8 cellular contexts compared by ENCODE assay signal in the genomic region with DNA sequence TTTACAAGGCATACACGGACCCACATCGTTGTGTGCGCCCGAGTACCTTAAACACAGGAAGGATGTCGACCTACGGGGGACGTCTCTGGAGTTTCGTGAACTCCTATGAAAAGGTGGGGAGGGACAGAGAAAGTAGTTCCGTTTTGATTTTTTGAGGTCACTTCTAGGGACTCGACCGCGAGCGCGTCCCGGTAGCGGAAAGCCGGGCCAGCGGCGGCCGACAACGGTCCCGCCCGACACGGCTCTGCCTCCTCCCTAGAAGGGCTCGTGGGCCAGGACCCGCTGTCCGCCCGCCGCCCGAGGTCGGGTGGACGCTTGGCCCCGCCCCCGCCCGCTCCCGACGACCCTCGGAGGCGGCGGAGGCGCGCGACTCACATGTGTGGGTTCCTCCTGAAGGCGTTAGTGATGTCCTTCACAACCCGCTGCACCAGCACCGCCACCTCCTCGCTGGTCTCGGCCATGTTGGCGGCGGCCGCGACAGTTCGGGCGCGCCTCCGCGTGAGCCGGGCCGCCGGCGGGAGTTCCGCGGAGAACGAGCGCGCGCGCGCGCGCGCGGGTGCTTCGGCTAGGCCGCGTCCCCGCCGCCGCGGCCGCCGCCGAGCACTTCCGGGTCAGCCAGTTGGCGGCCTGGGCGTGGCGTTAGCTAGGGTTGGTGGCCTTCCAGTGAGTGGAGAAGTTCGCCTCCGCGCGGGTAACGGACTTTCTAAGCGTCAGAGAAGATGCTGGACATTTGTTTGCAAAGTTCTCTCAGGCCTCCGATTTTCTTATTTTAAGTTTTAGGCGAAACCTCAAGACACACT. TPM values are rescaled to one million over a fixed set of nuclear protein-coding genes. Genes with fewer than 3 reads are reported as not detected.
DNase-seq lines count a peak whose midpoint lies in the region; ATAC-seq, FAIRE-seq and TF ChIP-seq lines count a peak whose summit lies in the region.

A gene with protein sequence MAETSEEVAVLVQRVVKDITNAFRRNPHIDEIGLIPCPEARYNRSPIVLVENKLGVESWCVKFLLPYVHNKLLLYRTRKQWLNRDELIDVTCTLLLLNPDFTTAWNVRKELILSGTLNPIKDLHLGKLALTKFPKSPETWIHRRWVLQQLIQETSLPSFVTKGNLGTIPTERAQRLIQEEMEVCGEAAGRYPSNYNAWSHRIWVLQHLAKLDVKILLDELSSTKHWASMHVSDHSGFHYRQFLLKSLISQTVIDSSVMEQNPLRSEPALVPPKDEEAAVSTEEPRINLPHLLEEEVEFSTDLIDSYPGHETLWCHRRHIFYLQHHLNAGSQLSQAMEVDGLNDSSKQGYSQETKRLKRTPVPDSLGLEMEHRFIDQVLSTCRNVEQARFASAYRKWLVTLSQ (minus strand): TSS at position 534 of the 800 bp plus-strand sequence. CDS start 73 bp downstream, at position 461.

- H2AK5ac ChIP-seq in H1 (ENCODE audit: low read depth, low read length), result no peak within 1 kb of the TSS
- H2AK5ac ChIP-seq in mesenchymal stem cell (ENCODE audit: low read length, severe bottlenecking), result peak within 1 kb of the TSS; percentile 100

- H3K23ac ChIP-seq in H1 (ENCODE audit: insufficient read length) (no peak within 1 kb of the TSS), mesenchymal stem cell (ENCODE audit: low read length in 2 of 2) (peak within 1 kb of the TSS in 1 of 2 experiments; percentile 6)

- FAIRE-seq in H1 (lab: Jason Lieb, UNC), result peak; percentile 42

- TF ChIP-seq RAD21 in H1 (IDR thresholded peaks at IDR 0.05 in 1 of 2, conservative IDR thresholded peaks at IDR 0.05 in 1 of 2; ENCODE audit: low read depth in 2 of 2, low read length in 2 of 2), result no peak

- peak in 1 of 2 experiments; percentile 98; a peak in 2 of 3 replicates for TF ChIP-seq EP300 in H1 (IDR thresholded peaks at IDR 0.05; ENCODE audit: borderline replicate concordance in 1 of 2, low read depth in 2 of 2, low read length in 2 of 2)

- H4K8ac ChIP-seq in H1 (ENCODE audit: extremely low read depth, insufficient read depth, low read length) (peak within 1 kb of the TSS; percentile 96; the same call in 1 of the 2 replicates), mesenchymal stem cell (ENCODE audit: low read length) (peak within 1 kb of the TSS; percentile 95)

- peak; percentile 33 to 81 for TF ChIP-seq POLR2A in H1 (IDR thresholded peaks at IDR 0.05; ENCODE audit: control extremely low read depth in 1 of 2, low read depth in 2 of 2, low read length in 2 of 2)

- POLR2A ChIA-PET in H1 (lab: Charles Lee; ENCODE audit: partially characterized antibody), result interaction anchor here (0.8 to 1.4 kb wide), 8 partner anchors 9 to 88 kb away, joined by 3 to 5 read pairs (median 3); a partner anchor contains a TSS

- H2AFZ ChIP-seq in H1 (ENCODE audit: low read length) (no peak within 1 kb of the TSS; the same call in 1 of the 2 replicates), mesenchymal stem cell (ENCODE audit: low read depth, low read length) (peak within 1 kb of the TSS; percentile 83)

- H3K27me3 ChIP-seq in H1 (replicated peaks in 1 of 4; ENCODE audit: control insufficient read depth in 3 of 4, extremely low read depth in 1 of 4, insufficient read depth in 3 of 4, low read length in 3 of 4) (no peaks in the 10 kb centered on the region), mesenchymal stem cell (ENCODE audit: control insufficient read depth in 1 of 2, insufficient read depth in 1 of 2, low read length in 2 of 2) (no peaks in the 10 kb centered on the region)

- H2BK5ac ChIP-seq in H1 (ENCODE audit: low read depth, low read length) (peak within 1 kb of the TSS; percentile 68), mesenchymal stem cell (ENCODE audit: low read depth, low read length, poor library complexity, severe bottlenecking) (peak within 1 kb of the TSS; percentile 93)

- H3K4ac ChIP-seq in H1 (replicated peaks; ENCODE audit: insufficient read length, low read depth, low read length) (peak within 1 kb of the TSS; percentile 85), mesenchymal stem cell (ENCODE audit: low read depth in 1 of 2, low read length in 2 of 2) (peak within 1 kb of the TSS; percentile 87)

- H3K9ac ChIP-seq in H1 (replicated peaks in 1 of 4; ENCODE audit: extremely low read depth in 1 of 4, low read depth in 3 of 4, low read length in 3 of 4) (peak within 1 kb of the TSS; percentile 74 to 88 (median 84)), mesenchymal stem cell (ENCODE audit: low read length) (peak within 1 kb of the TSS; percentile 97)

- H3K36me3 ChIP-seq in H1 (ENCODE audit: control insufficient read depth in 2 of 4, insufficient read depth in 4 of 4, low read length in 3 of 4), result peaks cover 0 to 27% (median 2%) of the 10 kb centered on the region in 4 experiments; a peak in 1 of 8 replicates
- H3K36me3 ChIP-seq in mesenchymal stem cell (ENCODE audit: control insufficient read depth in 1 of 2, insufficient read depth in 2 of 2, low read depth in 1 of 2, low read length in 2 of 2), result no peaks in the 10 kb centered on the region

- H3K18ac ChIP-seq in H1 (ENCODE audit: extremely low read depth, low read length) (peak within 1 kb of the TSS; percentile 88; the same call in 1 of the 2 replicates), mesenchymal stem cell (ENCODE audit: low read depth in 1 of 2, low read length in 2 of 2) (peak within 1 kb of the TSS; percentile 92 to 99)

- H2BK12ac ChIP-seq in H1 (ENCODE audit: low read depth, low read length) (no peak within 1 kb of the TSS), mesenchymal stem cell (ENCODE audit: low read length in 2 of 2) (peak within 1 kb of the TSS; percentile 10 to 54)

- H3K79me1 ChIP-seq in H1 (ENCODE audit: low read depth, low read length) (no peaks in the 10 kb centered on the region; the same call in 1 of the 2 replicates), mesenchymal stem cell (replicated peaks; ENCODE audit: low read length, poor library complexity, severe bottlenecking) (no peaks in the 10 kb centered on the region)

- CTCF ChIA-PET in H1 (lab: Charles Lee; ENCODE audit: partially characterized antibody), result interaction anchor here (1.1 to 1.6 kb wide), 3 partner anchors 13 to 160 kb away, joined by 3 read pairs; no protein-coding TSS in a partner anchor

- H3K56ac ChIP-seq in H1 (replicated peaks; ENCODE audit: insufficient read length, low read depth, low read length), result peak within 1 kb of the TSS; percentile 79

- H3K27ac ChIP-seq in H1 (ENCODE audit: low read depth, low read length), result peak within 1 kb of the TSS; percentile 46
- peak within 1 kb of the TSS; percentile 95 for H3K27ac ChIP-seq in mesenchymal stem cell (ENCODE audit: low read length, poor library complexity, severe bottlenecking)

- H2BK120ac ChIP-seq in H1 (replicated peaks; ENCODE audit: low read depth, low read length), result peak within 1 kb of the TSS; percentile 90
- H2BK120ac ChIP-seq in mesenchymal stem cell (ENCODE audit: low read depth, low read length), result peak within 1 kb of the TSS; percentile 95

- no peak for TF ChIP-seq CTCF in H1 (IDR thresholded peaks at IDR 0.05; ENCODE audit: control extremely low read depth in 1 of 3, insufficient read depth in 1 of 3, low read depth in 1 of 3, low read length in 3 of 3)

- H3K23me2 ChIP-seq in H1 (ENCODE audit: low read depth, low read length), result peaks cover 2% of the 10 kb centered on the region; the same call in 1 of the 2 replicates

- peaks cover 0 to 8% of the 10 kb centered on the region in 2 experiments for H4K20me1 ChIP-seq in H1 (replicated peaks in 1 of 2; ENCODE audit: control insufficient read depth in 1 of 2, insufficient read depth in 2 of 2, low read length in 2 of 2)

- H3K79me2 ChIP-seq in H1 (ENCODE audit: control insufficient read depth in 1 of 2, insufficient read depth in 2 of 2, low read length in 2 of 2), result peaks cover 26 to 48% of the 10 kb centered on the region in 2 experiments

- H2BK15ac ChIP-seq in H1 (ENCODE audit: low read length) (no peak within 1 kb of the TSS), mesenchymal stem cell (ENCODE audit: low read depth, poor library complexity, severe bottlenecking) (peak within 1 kb of the TSS; percentile 97)

- WGBS in H1 (ENCODE audit: extremely low coverage in 1 of 2, insufficient coverage in 1 of 2, insufficient read length in 1 of 2, insufficient replicate concordance in 2 of 2, low coverage in 1 of 2, low lambda C conversion rate in 2 of 2, missing lambda C conversion rate in 1 of 2), 2 experiments, result 2% methylated on average over 76 of the region's 95 CpGs; no CpG with 5 or more reads in 1 of the 2 experiments
- WGBS in mesenchymal stem cell, result under 1% methylated on average over 58 of the region's 95 CpGs

- H3K4me1 ChIP-seq in H1 (replicated peaks in 1 of 4; ENCODE audit: control insufficient read depth in 3 of 4, insufficient read depth in 4 of 4, low read length in 3 of 4) (peaks cover 3 to 14% (median 6%) of the 10 kb centered on the region in 4 experiments; a peak in 6 of 7 replicates), mesenchymal stem cell (ENCODE audit: control insufficient read depth, insufficient read depth, low read depth, low read length) (peaks cover 6% of the 10 kb centered on the region)

- peak within 1 kb of the TSS; percentile 82 for H4K5ac ChIP-seq in H1 (ENCODE audit: insufficient read length, low read depth, low read length)

- H3K14ac ChIP-seq in H1 (ENCODE audit: insufficient read length) (no peak within 1 kb of the TSS), mesenchymal stem cell (ENCODE audit: low read length in 2 of 2) (peak within 1 kb of the TSS; percentile 9 to 96)

- H3K4me3 ChIP-seq in H1 (ENCODE audit: extremely low read depth in 1 of 4, insufficient read depth in 2 of 4, low read depth in 3 of 4, low read length in 4 of 4) (peak within 1 kb of the TSS; percentile 84 to 95 (median 90)), mesenchymal stem cell (ENCODE audit: insufficient read depth in 1 of 2, low read depth in 1 of 2, low read length in 2 of 2) (peak within 1 kb of the TSS; percentile 86 to 99)

- H2BK20ac ChIP-seq in H1 (ENCODE audit: low read length), result no peak within 1 kb of the TSS

- DNase-seq in COLO829 (ENCODE audit: low spot score), result peak; percentile 70
- peak; percentile 88 for DNase-seq in HT1080 (ENCODE audit: low read depth)
- peak; percentile 70 to 73 for DNase-seq in NOMO-1 (lab: John Stamatoyannopoulos, UW; ENCODE audit: unreplicated experiment in 2 of 2)
- DNase-seq in activated CD8-positive, alpha-beta memory T cell treated with anti-CD3 and anti-CD28 coated beads for 48 hours (ENCODE audit: low read depth in 2 of 3, low spot score in 2 of 3), result peak; percentile 57 to 79 (median 77)
- DNase-seq in H1 (ENCODE audit: low read depth in 1 of 2, low spot score in 2 of 2), result peak; percentile 50 to 93
- peak; percentile 89 for DNase-seq in mesenchymal stem cell
- peak; percentile 79 for DNase-seq in stimulated activated CD8-positive, alpha-beta memory T cell treated with anti-CD3 and anti-CD28 coated beads, Interleukin-12 subunit alpha, Interleukin-12 subunit beta, amount 100 ng/mL, for 24 hours (ENCODE audit: extremely low read depth)

- no peaks in the 10 kb centered on the region for H3K9me3 ChIP-seq in H1 (ENCODE audit: insufficient read depth in 2 of 2, low read depth in 1 of 2, low read length in 1 of 2)
- no peaks in the 10 kb centered on the region for H3K9me3 ChIP-seq in mesenchymal stem cell (ENCODE audit: control insufficient read depth, low read length)

- peak; percentile 88 for ATAC-seq in GM21367 (IDR thresholded peaks at IDR 0.05; ENCODE audit: unreplicated experiment)

- H4K91ac ChIP-seq in H1 (replicated peaks; ENCODE audit: insufficient read length, low read length) (peak within 1 kb of the TSS; percentile 95), mesenchymal stem cell (ENCODE audit: low read length) (peak within 1 kb of the TSS; percentile 98)

- peak within 1 kb of the TSS; percentile 76 to 84 for H3K4me2 ChIP-seq in H1 (ENCODE audit: insufficient read depth in 1 of 2, low read depth in 2 of 2, low read length in 2 of 2)
- H3K4me2 ChIP-seq in mesenchymal stem cell (ENCODE audit: low read length, poor library complexity, severe bottlenecking), result peak within 1 kb of the TSS; percentile 83

RNA-seq across cellular contexts. Expression of the gene that starts here (rescaled TPM):
- 32.6 and 45.6 TPM in 2 replicates for total RNA-seq in HT1080 (2014; rRNA removed; shearing (Covaris generic))
- 14.6 and 17.7 TPM in 2 replicates for polyA plus RNA-seq in HT1080 (2015; cell fraction: cytosol; rRNA removed)
- 54.1 and 56.9 TPM in 2 replicates for polyA plus RNA-seq in HT1080 (2015; cell fraction: nucleus; rRNA removed)
- total RNA-seq in H1 (2021; fragmentation: NEBNext Ultra II Directional; extraction: Animal tissue kit (Norgen Biotek cat#: 25700)), result 75.9 and 84.9 TPM in 2 replicates
- 15.9 and 19.5 TPM in 2 replicates for polyA plus RNA-seq in H1 (2011; rRNA removed)
- polyA plus RNA-seq in H1 (2011; cell fraction: cytosol; rRNA removed), result 24.9 TPM
- 33.6 TPM for polyA plus RNA-seq in H1 (2011; cell fraction: nucleus; rRNA removed)
- 23.2 to 52.4 TPM (median 34.0 TPM) in 4 replicates for polyA plus RNA-seq in H1 (2012, experiment 1 of 2)
- polyA plus RNA-seq in H1 (2012, experiment 2 of 2), result 4.8 TPM
- 37.9 TPM for polyA plus RNA-seq in H1 (2013, experiment 1 of 2)
- polyA plus RNA-seq in H1 (2013, experiment 2 of 2), result 33.7 TPM
- polyA minus RNA-seq in H1 (2011; rRNA and poly(A)+ RNA removed), result 142 and 180 TPM in 2 replicates
- polyA minus RNA-seq in H1 (2011; cell fraction: cytosol; rRNA and poly(A)+ RNA removed), result 70.2 TPM
- polyA minus RNA-seq in H1 (2011; cell fraction: nucleus; rRNA and poly(A)+ RNA removed), result 174 TPM
- polyA plus RNA-seq in mesenchymal stem cell (2013, experiment 1 of 2), result 17.4 TPM
- polyA plus RNA-seq in mesenchymal stem cell (2013, experiment 2 of 2), result 16.4 TPM

Comparison
In these comparisons a context has a peak if more than half of its experiments do, and no peak if none do; other contexts are left out.
1. Peak in every context shown above with its lines: DNase-seq, ATAC-seq, H3K4me3 ChIP-seq and H3K27ac ChIP-seq.